ENCODE assay signal across 1 cellular context in the genomic region with DNA sequence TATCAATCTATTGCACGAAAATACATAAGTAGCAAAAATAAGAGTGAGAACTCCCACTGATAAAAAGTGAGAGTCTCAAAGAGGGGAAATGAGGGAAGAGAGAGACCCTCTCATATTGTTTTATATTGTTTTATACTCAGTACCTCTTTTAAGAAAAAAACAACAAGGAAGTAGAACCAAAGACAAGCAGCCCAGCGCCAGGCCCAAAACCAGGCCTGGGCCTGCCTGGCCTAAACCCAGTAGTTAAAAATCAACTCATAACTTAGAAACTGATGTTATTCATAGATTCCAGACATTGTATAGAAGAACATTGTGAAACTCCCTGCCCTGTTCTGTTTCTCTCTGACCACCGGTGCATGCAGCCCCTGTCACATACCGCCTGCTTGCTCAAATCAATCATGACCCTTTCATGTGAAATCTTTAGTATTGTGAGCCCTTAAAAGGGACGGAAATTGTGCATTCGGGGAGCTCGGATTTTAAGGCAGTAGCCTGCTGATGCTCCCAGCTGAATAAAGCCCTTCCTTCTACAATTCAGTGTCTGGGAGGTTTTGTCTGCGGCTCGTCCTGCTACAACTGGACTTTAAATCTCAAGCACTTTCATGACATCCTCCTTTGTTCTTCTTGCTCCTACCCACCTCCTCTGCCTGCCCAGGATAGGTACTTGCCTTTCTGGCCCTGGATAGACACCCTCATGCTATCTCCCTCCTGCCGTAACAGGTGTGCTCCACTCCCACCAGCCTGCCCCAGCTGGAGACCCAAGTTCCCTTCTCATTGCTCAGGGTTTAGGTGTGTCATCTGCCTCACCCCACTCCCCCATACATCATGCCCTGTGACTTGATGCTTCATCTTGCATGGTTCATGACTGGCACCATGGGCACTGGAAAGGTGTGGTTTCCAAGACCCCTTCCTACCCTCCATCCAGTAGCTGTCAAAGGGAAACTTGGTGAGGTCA.
TF ChIP-seq lines count a peak whose summit lies in the region.

No MANE protein-coding gene starts in this region.

TF ChIP-seq in GM12878, 131 proteins besides CTCF, POLR2A, EP300 and RAD21:
- TF ChIP-seq, protein P1, sequence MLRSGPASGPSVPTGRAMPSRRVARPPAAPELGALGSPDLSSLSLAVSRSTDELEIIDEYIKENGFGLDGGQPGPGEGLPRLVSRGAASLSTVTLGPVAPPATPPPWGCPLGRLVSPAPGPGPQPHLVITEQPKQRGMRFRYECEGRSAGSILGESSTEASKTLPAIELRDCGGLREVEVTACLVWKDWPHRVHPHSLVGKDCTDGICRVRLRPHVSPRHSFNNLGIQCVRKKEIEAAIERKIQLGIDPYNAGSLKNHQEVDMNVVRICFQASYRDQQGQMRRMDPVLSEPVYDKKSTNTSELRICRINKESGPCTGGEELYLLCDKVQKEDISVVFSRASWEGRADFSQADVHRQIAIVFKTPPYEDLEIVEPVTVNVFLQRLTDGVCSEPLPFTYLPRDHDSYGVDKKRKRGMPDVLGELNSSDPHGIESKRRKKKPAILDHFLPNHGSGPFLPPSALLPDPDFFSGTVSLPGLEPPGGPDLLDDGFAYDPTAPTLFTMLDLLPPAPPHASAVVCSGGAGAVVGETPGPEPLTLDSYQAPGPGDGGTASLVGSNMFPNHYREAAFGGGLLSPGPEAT (IDR thresholded peaks at IDR 0.05; ENCODE audit: low read depth) = peak; percentile 44; the same call in 1 of the 2 replicates
- TF ChIP-seq, protein P2, sequence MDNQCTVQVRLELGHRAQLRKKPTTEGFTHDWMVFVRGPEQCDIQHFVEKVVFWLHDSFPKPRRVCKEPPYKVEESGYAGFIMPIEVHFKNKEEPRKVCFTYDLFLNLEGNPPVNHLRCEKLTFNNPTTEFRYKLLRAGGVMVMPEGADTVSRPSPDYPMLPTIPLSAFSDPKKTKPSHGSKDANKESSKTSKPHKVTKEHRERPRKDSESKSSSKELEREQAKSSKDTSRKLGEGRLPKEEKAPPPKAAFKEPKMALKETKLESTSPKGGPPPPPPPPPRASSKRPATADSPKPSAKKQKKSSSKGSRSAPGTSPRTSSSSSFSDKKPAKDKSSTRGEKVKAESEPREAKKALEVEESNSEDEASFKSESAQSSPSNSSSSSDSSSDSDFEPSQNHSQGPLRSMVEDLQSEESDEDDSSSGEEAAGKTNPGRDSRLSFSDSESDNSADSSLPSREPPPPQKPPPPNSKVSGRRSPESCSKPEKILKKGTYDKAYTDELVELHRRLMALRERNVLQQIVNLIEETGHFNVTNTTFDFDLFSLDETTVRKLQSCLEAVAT (IDR thresholded peaks at IDR 0.05) = peak; percentile 36; the same call in 1 of the 2 replicates
- TF ChIP-seq, protein P3, sequence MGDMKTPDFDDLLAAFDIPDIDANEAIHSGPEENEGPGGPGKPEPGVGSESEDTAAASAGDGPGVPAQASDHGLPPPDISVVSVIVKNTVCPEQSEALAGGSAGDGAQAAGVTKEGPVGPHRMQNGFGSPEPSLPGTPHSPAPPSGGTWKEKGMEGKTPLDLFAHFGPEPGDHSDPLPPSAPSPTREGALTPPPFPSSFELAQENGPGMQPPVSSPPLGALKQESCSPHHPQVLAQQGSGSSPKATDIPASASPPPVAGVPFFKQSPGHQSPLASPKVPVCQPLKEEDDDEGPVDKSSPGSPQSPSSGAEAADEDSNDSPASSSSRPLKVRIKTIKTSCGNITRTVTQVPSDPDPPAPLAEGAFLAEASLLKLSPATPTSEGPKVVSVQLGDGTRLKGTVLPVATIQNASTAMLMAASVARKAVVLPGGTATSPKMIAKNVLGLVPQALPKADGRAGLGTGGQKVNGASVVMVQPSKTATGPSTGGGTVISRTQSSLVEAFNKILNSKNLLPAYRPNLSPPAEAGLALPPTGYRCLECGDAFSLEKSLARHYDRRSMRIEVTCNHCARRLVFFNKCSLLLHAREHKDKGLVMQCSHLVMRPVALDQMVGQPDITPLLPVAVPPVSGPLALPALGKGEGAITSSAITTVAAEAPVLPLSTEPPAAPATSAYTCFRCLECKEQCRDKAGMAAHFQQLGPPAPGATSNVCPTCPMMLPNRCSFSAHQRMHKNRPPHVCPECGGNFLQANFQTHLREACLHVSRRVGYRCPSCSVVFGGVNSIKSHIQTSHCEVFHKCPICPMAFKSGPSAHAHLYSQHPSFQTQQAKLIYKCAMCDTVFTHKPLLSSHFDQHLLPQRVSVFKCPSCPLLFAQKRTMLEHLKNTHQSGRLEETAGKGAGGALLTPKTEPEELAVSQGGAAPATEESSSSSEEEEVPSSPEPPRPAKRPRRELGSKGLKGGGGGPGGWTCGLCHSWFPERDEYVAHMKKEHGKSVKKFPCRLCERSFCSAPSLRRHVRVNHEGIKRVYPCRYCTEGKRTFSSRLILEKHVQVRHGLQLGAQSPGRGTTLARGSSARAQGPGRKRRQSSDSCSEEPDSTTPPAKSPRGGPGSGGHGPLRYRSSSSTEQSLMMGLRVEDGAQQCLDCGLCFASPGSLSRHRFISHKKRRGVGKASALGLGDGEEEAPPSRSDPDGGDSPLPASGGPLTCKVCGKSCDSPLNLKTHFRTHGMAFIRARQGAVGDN (IDR thresholded peaks at IDR 0.05) = 0 out of 2 replicates have a peak, but pooled peaks have one; percentile 61
- peak; percentile 41 for TF ChIP-seq MEF2B (IDR thresholded peaks at IDR 0.05; ENCODE audit: partially characterized antibody, poor library complexity, severe bottlenecking)
